Comparison of ENCODE assay signal across 17 cellular contexts in the genomic region with DNA sequence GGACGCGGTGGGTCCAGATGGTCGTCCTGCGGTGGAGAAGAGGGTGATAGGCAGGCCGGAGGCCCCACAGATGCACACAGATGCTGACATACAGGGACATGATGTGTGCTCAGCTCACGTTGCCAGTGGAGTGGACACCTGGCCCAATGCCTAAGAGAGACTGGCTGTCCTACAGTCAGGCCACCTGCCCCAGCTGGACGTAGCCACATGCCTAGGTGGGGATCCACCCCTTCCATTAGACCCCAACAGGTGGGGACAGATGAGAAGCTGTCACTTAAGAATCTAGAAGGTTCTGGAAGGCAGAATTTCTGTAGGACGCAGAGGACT.
"Had no signal": no experiment of that assay in that cellular context is flagged by ENCODE, and none has a peak within 500 bp of the region (broad histone marks: within the 10 kb centered on the region; RNA-seq: fewer than 3 reads in every experiment).

No MANE protein-coding gene starts in this region.

- H3K4me1 ChIP-seq: heart right ventricle, lower lobe of right lung, neural progenitor cell, prostate gland, right atrium auricular region, tibial nerve had no signal

- H3K27me3 ChIP-seq: heart right ventricle, neural progenitor cell, right atrium auricular region, tibial nerve had no signal

- H3K27ac ChIP-seq: epithelial cell of prostate, heart right ventricle, lower lobe of right lung, neural progenitor cell, prostate gland, right atrium auricular region, tibial nerve had no signal

- H3K4me1 Mint-ChIP-seq: naive B cell, neural progenitor cell had no signal

- H3K4me3 Mint-ChIP-seq: activated naive CD4-positive, alpha-beta T cell treated with anti-CD3 and anti-CD28 coated beads, Interleukin-2, amount 10 ng/mL, durations not matched to agents 7 days and 5 days; activated T-cell treated with anti-CD3 and anti-CD28 coated beads, Interleukin-2, amount 50 U/mL, for 72 hours; naive B cell; neural progenitor cell had no signal

- H3K36me3 ChIP-seq: lower lobe of right lung, neural progenitor cell, prostate gland, right atrium auricular region had no signal

- H3K27ac Mint-ChIP-seq: activated naive CD4-positive, alpha-beta T cell treated with anti-CD3 and anti-CD28 coated beads, Interleukin-2, amount 10 ng/mL, durations not matched to agents 7 days and 5 days; activated T-cell treated with anti-CD3 and anti-CD28 coated beads, Interleukin-2, amount 50 U/mL, for 72 hours; neural progenitor cell had no signal

- DNase-seq: activated effector memory CD4-positive, alpha-beta T cell treated with Interleukin-2 at 50 U/mL for 16 hours; activated naive CD4-positive, alpha-beta T cell treated with anti-CD3 and anti-CD28 coated beads, Interleukin-2, amount 10 ng/mL, durations not matched to agents 7 days and 5 days; activated T-cell treated with anti-CD3 and anti-CD28 coated beads, Interleukin-2, amount 50 U/mL, for 72 hours; amygdala; heart right ventricle; lower lobe of right lung; mesendoderm; naive B cell; stimulated activated CD4-positive, alpha-beta T cell treated with anti-CD3 and anti-CD28 coated beads, Interleukin-12 subunit alpha, Interleukin-12 subunit beta, amount 100 ng/mL, for 4 hours; stimulated activated CD4-positive, alpha-beta T cell treated with anti-CD3 and anti-CD28 coated beads, Interleukin-4, amount 100 ng/mL, for 4 hours; stimulated activated naive CD8-positive, alpha-beta T cell treated with anti-CD3 and anti-CD28 coated beads, Interleukin-15, Interleukin-2, amounts not matched to agents 100 U/mL and 50 U/mL, for 24 hours; T-helper 1 cell had no signal

- H3K27me3 Mint-ChIP-seq: activated naive CD4-positive, alpha-beta T cell treated with anti-CD3 and anti-CD28 coated beads, Interleukin-2, amount 10 ng/mL, durations not matched to agents 7 days and 5 days; naive B cell had no signal

- H3K9me3 ChIP-seq: prostate gland had no signal

- ATAC-seq: activated T-cell treated with anti-CD3 and anti-CD28 coated beads, Interleukin-2, amount 50 U/mL, for 72 hours; stimulated activated naive CD8-positive, alpha-beta T cell treated with anti-CD3 and anti-CD28 coated beads, Interleukin-15, Interleukin-2, amounts not matched to agents 100 U/mL and 50 U/mL, for 24 hours had no signal

- H3K4me3 ChIP-seq: heart right ventricle, lower lobe of right lung, neural progenitor cell, prostate gland, right atrium auricular region, tibial nerve had no signal
